Comparison of ENCODE assay signal across 37 cellular contexts in the genomic region with DNA sequence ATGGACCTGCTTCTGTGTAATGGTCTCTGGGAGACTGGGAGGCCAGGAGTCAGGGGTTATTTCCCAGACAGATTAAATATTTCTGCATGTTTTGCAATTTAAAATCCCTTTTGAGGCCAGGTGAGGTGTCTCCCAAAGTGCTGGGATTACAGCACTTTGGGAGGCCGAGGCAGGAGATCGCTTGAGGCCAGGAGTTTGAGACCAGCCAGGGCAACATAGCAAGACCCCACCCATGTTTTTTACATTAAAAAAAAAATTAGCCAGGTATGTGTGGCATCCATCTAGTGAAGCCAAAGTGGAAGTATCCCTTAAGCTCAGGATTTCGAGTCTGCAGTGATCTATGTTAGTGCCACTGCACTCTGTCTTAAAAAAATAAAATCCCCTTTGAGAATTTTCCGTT. TPM values are rescaled to one million over a fixed set of nuclear protein-coding genes. Genes with fewer than 3 reads are reported as not detected.
A peak's percentile ranks its signal among the peaks of the same experiment; 100 is the strongest.
DNase-seq lines count a peak whose midpoint lies in the region; ATAC-seq, FAIRE-seq and TF ChIP-seq lines count a peak whose summit lies in the region.
"Had no signal": no experiment of that assay in that cellular context is flagged by ENCODE, and none has a peak within 500 bp of the region (broad histone marks: within the 10 kb centered on the region; RNA-seq: fewer than 3 reads in every experiment).

No MANE protein-coding gene starts in this region.

- H3K27ac Mint-ChIP-seq in nephron progenitor cell: peak overlapping the region; percentile 24
- H3K27ac Mint-ChIP-seq: B cell; CD14-positive monocyte; CD4-positive, alpha-beta memory T cell; CD4-positive, alpha-beta T cell; CD4-positive, CD25-positive, alpha-beta regulatory T cell; CD8-positive, alpha-beta memory T cell; CD8-positive, alpha-beta T cell had no signal

- H4K20me1 ChIP-seq in HepG2 (ENCODE audit: insufficient read depth, low read length): no peaks in the 10 kb centered on the region
- no peaks in the 10 kb centered on the region for H4K20me1 ChIP-seq in K562 (replicated peaks; ENCODE audit: control insufficient read depth, insufficient read depth, low read length)
- H4K20me1 ChIP-seq: BLaER1; BLaER1 treated with 17β-estradiol and CSF1 and Interleukin-3, amounts not matched to agents 10 nM and 100 nM had no signal

- H3K9me3 Mint-ChIP-seq in nephron progenitor cell: no peaks in the 10 kb centered on the region
- H3K9me3 Mint-ChIP-seq: CD14-positive monocyte; CD4-positive, alpha-beta T cell; CD4-positive, CD25-positive, alpha-beta regulatory T cell; CD8-positive, alpha-beta memory T cell; CD8-positive, alpha-beta T cell had no signal

- H3K36me3 ChIP-seq in HepG2 (replicated peaks in 1 of 2; ENCODE audit: control insufficient read depth in 1 of 2, insufficient read depth in 2 of 2, low read length in 2 of 2): no peaks in the 10 kb centered on the region
- H3K36me3 ChIP-seq in right lobe of liver: no peaks in the 10 kb centered on the region
- peaks cover 39 to 63% of the 10 kb centered on the region in 2 experiments for H3K36me3 ChIP-seq in HEK293 (ENCODE audit: control insufficient read depth in 2 of 2, insufficient read depth in 1 of 2, low read length in 2 of 2)
- H3K36me3 ChIP-seq in K562 (ENCODE audit: control insufficient read depth, insufficient read depth, low read length): peaks cover 75% of the 10 kb centered on the region
- H3K36me3 ChIP-seq: BE2C; BLaER1; BLaER1 treated with 17β-estradiol and CSF1 and Interleukin-3, amounts not matched to agents 10 nM and 100 nM had no signal

- in situ Hi-C loops in HepG2 (cut with HindIII; ENCODE audit: extremely low pct_ligation_motif_present, low pct_unique_long_range_greater_than_20kb): no loop called here
- in situ Hi-C loops in K562 (cut with MboI): no loop called here

- no peaks in the 10 kb centered on the region for H3K4me1 Mint-ChIP-seq in nephron progenitor cell
- H3K4me1 Mint-ChIP-seq: B cell; CD14-positive monocyte; CD4-positive, alpha-beta memory T cell; CD4-positive, CD25-positive, alpha-beta regulatory T cell; CD8-positive, alpha-beta memory T cell had no signal

- CTCF ChIA-PET in HepG2 (lab: Yijun Ruan, JAX; ENCODE audit: low intra/inter-chr PET ratio, low total read pairs): no interaction called here
- CTCF ChIA-PET in HEK293 (lab: Yijun Ruan, JAX): interaction anchor here (0.9 kb wide), 1 partner anchor 301 kb away, joined by 3 read pairs; no protein-coding TSS in a partner anchor
- CTCF ChIA-PET in K562 (lab: Yijun Ruan, JAX; ENCODE audit: low intra/inter-chr PET ratio): no interaction called here

- ATAC-seq in HepG2 (no peak), right lobe of liver (no peak), K562 (no peak)
- ATAC-seq: A549; CD8-positive, alpha-beta T cell had no signal

- no peak overlapping the region for H3K4me3 Mint-ChIP-seq in nephron progenitor cell
- H3K4me3 Mint-ChIP-seq: B cell; CD14-positive monocyte; CD4-positive, alpha-beta memory T cell; CD4-positive, alpha-beta T cell; CD4-positive, CD25-positive, alpha-beta regulatory T cell; CD8-positive, alpha-beta memory T cell; CD8-positive, alpha-beta T cell had no signal

- intact Hi-C loops in HepG2 (cut with micrococcal nuclease; ENCODE audit: unreplicated experiment) (no loop called here), right lobe of liver (cut with DNase I) (no loop called here), K562 (cut with micrococcal nuclease) (no loop called here)

- no peaks in the 10 kb centered on the region for H3K9me1 ChIP-seq in K562 (ENCODE audit: control insufficient read depth, insufficient read depth, low read length)

- H3K4me2 ChIP-seq in HepG2 (ENCODE audit: low read depth, low read length) (no peak overlapping the region; the same call in 1 of the 2 replicates), K562 (ENCODE audit: insufficient read depth, low read length) (no peak overlapping the region)
- H3K4me2 ChIP-seq: A549; BLaER1; BLaER1 treated with 17β-estradiol and CSF1 and Interleukin-3, amounts not matched to agents 10 nM and 100 nM had no signal

- 32% methylated on average over 4 of the region's 4 CpGs for WGBS in HepG2 (ENCODE audit: low lambda C conversion rate)
- WGBS in right lobe of liver (ENCODE audit: insufficient coverage, low coverage, low lambda C conversion rate, missing lambda C conversion rate): 81% methylated on average over 2 of the region's 4 CpGs
- 91% methylated on average over 4 of the region's 4 CpGs for WGBS in K562 (ENCODE audit: insufficient coverage, low coverage, missing lambda C conversion rate)

- BruUV-seq in HepG2 (replicated peaks; lab: Mats Ljungman, UMichigan): no TSS peak
- BruUV-seq in K562 (replicated peaks; lab: Mats Ljungman, UMichigan): no TSS peak

- H3K4me3 ChIP-seq in HepG2 (replicated peaks in 1 of 3; ENCODE audit: insufficient read depth in 1 of 3, low read depth in 2 of 3, low read length in 3 of 3) (no peak overlapping the region), right lobe of liver (no peak overlapping the region), HEK293 (ENCODE audit: low read depth, low read length) (no peak overlapping the region), K562 (no peak overlapping the region)
- H3K4me3 ChIP-seq: A549; BLaER1; BLaER1 treated with 17β-estradiol and CSF1 and Interleukin-3, amounts not matched to agents 10 nM and 100 nM had no signal

- H3K4me1 ChIP-seq in HepG2 (ENCODE audit: insufficient read depth, low read length): 0 out of 2 replicates have a peak, but pooled peaks cover 7% of the 10 kb centered on the region
- no peaks in the 10 kb centered on the region for H3K4me1 ChIP-seq in right lobe of liver
- H3K4me1 ChIP-seq in HEK293 (ENCODE audit: control insufficient read depth, insufficient read depth, low read length): no peaks in the 10 kb centered on the region
- H3K4me1 ChIP-seq in K562 (replicated peaks in 1 of 2; ENCODE audit: control insufficient read depth in 2 of 2, insufficient read depth in 2 of 2, low read length in 2 of 2): no peaks in the 10 kb centered on the region
- H3K4me1 ChIP-seq: A549; BE2C; BLaER1; BLaER1 treated with 17β-estradiol and CSF1 and Interleukin-3, amounts not matched to agents 10 nM and 100 nM; Caco-2 had no signal

- H3K27ac ChIP-seq in HepG2 (ENCODE audit: extremely low read length, insufficient read depth, low read length) (no peak overlapping the region), right lobe of liver (no peak overlapping the region), HEK293 (ENCODE audit: extremely low read depth, low read depth, low read length) (no peak overlapping the region), K562 (ENCODE audit: extremely low read depth, low read depth, low read length) (no peak overlapping the region)
- H3K27ac ChIP-seq: 22Rv1; A549; BLaER1; BLaER1 treated with 17β-estradiol and CSF1 and Interleukin-3, amounts not matched to agents 10 nM and 100 nM; C4-2B had no signal

- H3K27me3 Mint-ChIP-seq in nephron progenitor cell (ENCODE audit: low read depth, poor library complexity): peaks cover 6% of the 10 kb centered on the region
- H3K27me3 Mint-ChIP-seq: B cell; CD4-positive, alpha-beta memory T cell; CD4-positive, alpha-beta T cell; CD4-positive, CD25-positive, alpha-beta regulatory T cell; CD8-positive, alpha-beta memory T cell had no signal

- POLR2A ChIA-PET in HepG2 (lab: Yijun Ruan, JAX): no interaction called here
- POLR2A ChIA-PET in HEK293 (lab: Yijun Ruan, JAX): interaction anchor here (1.4 kb wide), 1 partner anchor 45 kb away, joined by 3 read pairs; the partner anchor contains the start of gene ZYG11A
- POLR2A ChIA-PET in K562 (lab: Yijun Ruan, JAX): interaction anchor here (1.1 to 1.9 kb wide), 2 partner anchors 10 to 30 kb away, joined by 3 to 8 read pairs; no protein-coding TSS in a partner anchor

- TF ChIP-seq CTCF in HepG2 (CRISPR knock-in tag; IDR thresholded peaks at IDR 0.05): no peak
- TF ChIP-seq CTCF in right lobe of liver (IDR thresholded peaks at IDR 0.05): no peak
- TF ChIP-seq CTCF in HEK293 (tag by site-specific recombination; IDR thresholded peaks at IDR 0.05): no peak
- no peak for TF ChIP-seq CTCF in K562 (IDR thresholded peaks at IDR 0.05 in 2 of 3, conservative IDR thresholded peaks at IDR 0.05 in 1 of 3; ENCODE audit: insufficient read depth in 2 of 3, low read depth in 1 of 3, low read length in 3 of 3)
- TF ChIP-seq CTCF in nephron progenitor cell (IDR thresholded peaks at IDR 0.05): no peak

- no peak for FAIRE-seq in HepG2 (lab: Jason Lieb, UNC)
- no peak for FAIRE-seq in K562 (lab: Jason Lieb, UNC)
- FAIRE-seq: A549, D721Med had no signal

- no peaks in the 10 kb centered on the region; a peak in 1 of 5 replicates for H3K27me3 ChIP-seq in HepG2 (ENCODE audit: control insufficient read depth in 1 of 2, insufficient read depth in 2 of 2, low read length in 2 of 2)
- H3K27me3 ChIP-seq in right lobe of liver: no peaks in the 10 kb centered on the region
- H3K27me3 ChIP-seq in K562 (ENCODE audit: control insufficient read depth in 2 of 2, insufficient read depth in 2 of 2, low read length in 2 of 2): no peaks in the 10 kb centered on the region
- H3K27me3 ChIP-seq: BE2C; BLaER1; BLaER1 treated with 17β-estradiol and CSF1 and Interleukin-3, amounts not matched to agents 10 nM and 100 nM had no signal

- DNase-seq in HepG2 (ENCODE audit: low spot score) (no peak), right lobe of liver (no peak), K562 (ENCODE audit: extremely low read depth in 1 of 4, low spot score in 3 of 4) (no peak), nephron progenitor cell (no peak), DMS 273 (lab: John Stamatoyannopoulos, UW; ENCODE audit: unreplicated experiment) (no peak), UCSD-AML1 (lab: John Stamatoyannopoulos, UW; ENCODE audit: unreplicated experiment) (no peak), SW 1271 (lab: John Stamatoyannopoulos, UW) (no peak)
- DNase-seq: 8988T; ACHN; AML-193; BE2C; C1 segment of cervical spinal cord; Caco-2; Calu3; CD4-positive, alpha-beta memory T cell; CD4-positive, alpha-beta T cell; CD4-positive, CD25-positive, alpha-beta regulatory T cell; CD8-positive, alpha-beta memory T cell; CD8-positive, alpha-beta T cell; COR-L47; DMS 273 treated with DMSO at 0.1 percent for 48 hours; DMS153; DMS53; DMS79; DMS79 treated with DMSO at 0.1 percent for 48 hours; DND-41; EL had no signal

- H3K9ac ChIP-seq in HepG2 (ENCODE audit: insufficient read depth, low read depth, low read length) (no peak overlapping the region), K562 (ENCODE audit: insufficient read depth in 1 of 2, low read depth in 2 of 2, low read length in 2 of 2) (no peak overlapping the region)
- H3K9ac ChIP-seq: BLaER1; BLaER1 treated with 17β-estradiol and CSF1 and Interleukin-3, amounts not matched to agents 10 nM and 100 nM had no signal

- H3K79me2 ChIP-seq in HepG2 (ENCODE audit: insufficient read depth, low read length): no peaks in the 10 kb centered on the region
- no peaks in the 10 kb centered on the region for H3K79me2 ChIP-seq in K562 (ENCODE audit: control insufficient read depth, insufficient read depth, low read length)

- no peak for TF ChIP-seq POLR2A in HepG2 (IDR thresholded peaks at IDR 0.05; ENCODE audit: insufficient read depth in 1 of 2, low read depth in 2 of 2, low read length in 2 of 2)
- no peak for TF ChIP-seq POLR2A in right lobe of liver (IDR thresholded peaks at IDR 0.05)
- no peak for TF ChIP-seq POLR2A in K562 (conservative IDR thresholded peaks at IDR 0.05)

- no peak for TF ChIP-seq EP300 in HepG2 (IDR thresholded peaks at IDR 0.05; ENCODE audit: low read depth in 2 of 2, low read length in 2 of 2)
- TF ChIP-seq EP300 in HepG2 (CRISPR knock-in tag; IDR thresholded peaks at IDR 0.05; ENCODE audit: borderline replicate concordance): no peak
- TF ChIP-seq EP300 in K562 (IDR thresholded peaks at IDR 0.05; ENCODE audit: low read length): no peak

- H3K9me3 ChIP-seq in HepG2 (ENCODE audit: low read length) (no peaks in the 10 kb centered on the region), right lobe of liver (no peaks in the 10 kb centered on the region), HEK293 (ENCODE audit: control insufficient read depth, insufficient read depth, low read depth, low read length) (no peaks in the 10 kb centered on the region), K562 (replicated peaks; ENCODE audit: control insufficient read depth, insufficient read depth, low read depth, low read length) (no peaks in the 10 kb centered on the region)
- H3K9me3 ChIP-seq: A549, BE2C, Caco-2 had no signal

- no peak for TF ChIP-seq RAD21 in HepG2 (CRISPR knock-in tag; IDR thresholded peaks at IDR 0.05)
- no peak for TF ChIP-seq RAD21 in K562 (CRISPR knock-in tag; conservative IDR thresholded peaks at IDR 0.05 in 1 of 2, IDR thresholded peaks at IDR 0.05 in 1 of 2)

- H3K36me3 Mint-ChIP-seq in nephron progenitor cell (ENCODE audit: low read depth): no peaks in the 10 kb centered on the region
- H3K36me3 Mint-ChIP-seq: CD14-positive monocyte; CD4-positive, alpha-beta memory T cell; CD4-positive, CD25-positive, alpha-beta regulatory T cell; CD8-positive, alpha-beta T cell had no signal

- H2AFZ ChIP-seq in HepG2 (ENCODE audit: low read length): no peak overlapping the region
- H2AFZ ChIP-seq in K562 (ENCODE audit: low read depth, low read length): no peak overlapping the region

RNA-seq across cellular contexts. Expression of gene ECHDC2, which starts 34.1 kb away (rescaled TPM):
- 27.3 and 48.1 TPM in 2 replicates for total RNA-seq in HepG2 (2016; rRNA removed; fragmentation: Illumina TruSeq; extraction: Trizol)
- 14.4 and 15.0 TPM in 2 replicates for total RNA-seq in HepG2 (2016; cell fraction: cytosol; rRNA removed; fragmentation: Illumina TruSeq; extraction: Trizol; ENCODE audit: low read depth)
- 24.1 and 48.7 TPM in 2 replicates for total RNA-seq in HepG2 (2016; cell fraction: insoluble cytoplasmic fraction; rRNA removed; fragmentation: Illumina TruSeq; extraction: Trizol)
- total RNA-seq in HepG2 (2016; cell fraction: membrane; rRNA removed; fragmentation: Illumina TruSeq; extraction: Trizol): 27.6 and 28.1 TPM in 2 replicates
- 47.0 and 57.5 TPM in 2 replicates for total RNA-seq in HepG2 (2016; cell fraction: nucleus; rRNA removed; fragmentation: Illumina TruSeq; extraction: Trizol)
- polyA plus RNA-seq in HepG2 (2011; rRNA removed): 90.3 and 107 TPM in 2 replicates
- 28.8 and 33.6 TPM in 2 replicates for polyA plus RNA-seq in HepG2 (2011; cell fraction: cytosol; rRNA removed)
- 324 and 383 TPM in 2 replicates for polyA plus RNA-seq in HepG2 (2011; cell fraction: nucleus; rRNA removed)
- 92.3 and 94.6 TPM in 2 replicates for polyA plus RNA-seq in HepG2 (2012)
- 10.1 and 14.1 TPM in 2 replicates for polyA plus RNA-seq in HepG2 (2016; cell fraction: cytosol; fragmentation: Illumina TruSeq; extraction: Trizol; ENCODE audit: low read depth)
- 25.0 and 28.2 TPM in 2 replicates for polyA plus RNA-seq in HepG2 (2016; cell fraction: insoluble cytoplasmic fraction; fragmentation: Illumina TruSeq; extraction: Trizol; ENCODE audit: low read depth)
- polyA plus RNA-seq in HepG2 (2016; cell fraction: membrane; fragmentation: Illumina TruSeq; extraction: Trizol; ENCODE audit: low read depth): 15.4 and 18.5 TPM in 2 replicates
- polyA plus RNA-seq in HepG2 (2016; cell fraction: nucleus; fragmentation: Illumina TruSeq; extraction: Trizol; ENCODE audit: insufficient read depth, low read depth): 222 and 224 TPM in 2 replicates
- 2.4 and 35.6 TPM in 2 replicates for polyA minus RNA-seq in HepG2 (2011; rRNA and poly(A)+ RNA removed; ENCODE audit: low replicate concordance)
- 5.5 and 7.3 TPM in 2 replicates for polyA minus RNA-seq in HepG2 (2011; cell fraction: cytosol; rRNA and poly(A)+ RNA removed)
- polyA minus RNA-seq in HepG2 (2011; cell fraction: nucleus; rRNA and poly(A)+ RNA removed): 75.6 and 105 TPM in 2 replicates
- total RNA-seq in right lobe of liver: 100 to 1,000 TPM; 167 to 856 (median 390) TPM
- 2.1 and 2.8 TPM in 2 replicates for total RNA-seq in K562 (2011; cell fraction: chromatin; rRNA removed; ENCODE audit: low replicate concordance)
- total RNA-seq in K562 (2011; cell fraction: nucleolus; rRNA removed): 0.83 and 1.8 TPM in 2 replicates
- 0.51 and 1.7 TPM in 2 replicates for total RNA-seq in K562 (2011; cell fraction: nucleoplasm; rRNA removed)
- not detected in 2 replicates for total RNA-seq in K562 (2014; rRNA removed)
- 0.38 TPM in 1 of 2 replicates, not detected in the other for total RNA-seq in K562 (2014; rRNA removed; fragmentation: Illumina TruSeq; extraction: Trizol)
- 0.26 and 0.29 TPM in 2 replicates for total RNA-seq in K562 (2015; rRNA removed; fragmentation: Illumina TruSeq; extraction: Trizol)
- 0.69 and 1.5 TPM in 2 replicates for total RNA-seq in K562 (2021)
- 0.38 and 0.74 TPM in 2 replicates for polyA plus RNA-seq in K562 (2011; rRNA removed)
- 0.12 and 0.50 TPM in 2 replicates for polyA plus RNA-seq in K562 (2011; cell fraction: cytosol; rRNA removed)
- 1.1 and 1.6 TPM in 2 replicates for polyA plus RNA-seq in K562 (2011; cell fraction: nucleus; rRNA removed)
- 5.6 and 5.9 TPM in 2 replicates for polyA plus RNA-seq in K562 (2012)
- 0.17 TPM in 1 of 2 replicates, not detected in the other for polyA plus RNA-seq in K562 (2014; fragmentation: Illumina TruSeq; extraction: Trizol)
- polyA plus RNA-seq in K562 (2014; fragmentation: Nextera tagmentation; extraction: Ambion mirVana): 1 to 10 TPM; 2.0 to 2.6 TPM
- polyA plus RNA-seq in K562 (2014; rRNA removed): 0.12 and 1.3 TPM in 2 replicates
- 0.30 TPM in 1 of 2 replicates, not detected in the other for polyA minus RNA-seq in K562 (2011; rRNA and poly(A)+ RNA removed)
- polyA minus RNA-seq in K562 (2011; cell fraction: cytosol; rRNA and poly(A)+ RNA removed): not detected in 2 replicates
- 0.13 and 1.3 TPM in 2 replicates for polyA minus RNA-seq in K562 (2011; cell fraction: nucleus; rRNA and poly(A)+ RNA removed)
- total RNA-seq: A172 had no signal

RNA-seq across cellular contexts. Expression of gene SCP2, which starts 39.6 kb away (rescaled TPM):
- total RNA-seq in HepG2 (2016; rRNA removed; fragmentation: Illumina TruSeq; extraction: Trizol) (133 and 215 TPM in 2 replicates), right lobe of liver (100 to 1,000 TPM; 207 to 885 (median 634) TPM), K562 (2014; rRNA removed) (57.7 and 63.8 TPM in 2 replicates), K562 (2014; rRNA removed; fragmentation: Illumina TruSeq; extraction: Trizol) (135 and 151 TPM in 2 replicates), K562 (2015; rRNA removed; fragmentation: Illumina TruSeq; extraction: Trizol) (110 and 116 TPM in 2 replicates), K562 (2021) (71.0 and 73.6 TPM in 2 replicates)
- 13.3 and 15.9 TPM in 2 replicates for total RNA-seq in HepG2 (2016; cell fraction: cytosol; rRNA removed; fragmentation: Illumina TruSeq; extraction: Trizol; ENCODE audit: low read depth)
- total RNA-seq in HepG2 (2016; cell fraction: insoluble cytoplasmic fraction; rRNA removed; fragmentation: Illumina TruSeq; extraction: Trizol): 133 and 225 TPM in 2 replicates
- total RNA-seq in HepG2 (2016; cell fraction: membrane; rRNA removed; fragmentation: Illumina TruSeq; extraction: Trizol): 33.4 and 38.1 TPM in 2 replicates
- total RNA-seq in HepG2 (2016; cell fraction: nucleus; rRNA removed; fragmentation: Illumina TruSeq; extraction: Trizol): 54.5 and 57.0 TPM in 2 replicates
- polyA plus RNA-seq in HepG2 (2011; rRNA removed) (45.6 and 59.0 TPM in 2 replicates), K562 (2011; rRNA removed) (76.7 and 84.5 TPM in 2 replicates), K562 (2014; fragmentation: Illumina TruSeq; extraction: Trizol) (101 and 106 TPM in 2 replicates), K562 (2014; fragmentation: Nextera tagmentation; extraction: Ambion mirVana) (100 to 1,000 TPM; 197 to 258 TPM), K562 (2014; rRNA removed) (78.7 and 81.8 TPM in 2 replicates)
- polyA plus RNA-seq in HepG2 (2011; cell fraction: cytosol; rRNA removed): 21.7 and 41.8 TPM in 2 replicates
- polyA plus RNA-seq in HepG2 (2011; cell fraction: nucleus; rRNA removed): 11.2 and 21.2 TPM in 2 replicates
- polyA plus RNA-seq in HepG2 (2012): 88.5 and 194 TPM in 2 replicates
- polyA plus RNA-seq in HepG2 (2016; cell fraction: cytosol; fragmentation: Illumina TruSeq; extraction: Trizol; ENCODE audit: low read depth): 12.4 and 13.4 TPM in 2 replicates
- 220 and 248 TPM in 2 replicates for polyA plus RNA-seq in HepG2 (2016; cell fraction: insoluble cytoplasmic fraction; fragmentation: Illumina TruSeq; extraction: Trizol; ENCODE audit: low read depth)
- polyA plus RNA-seq in HepG2 (2016; cell fraction: membrane; fragmentation: Illumina TruSeq; extraction: Trizol; ENCODE audit: low read depth): 28.4 and 29.4 TPM in 2 replicates
- 75.9 and 81.4 TPM in 2 replicates for polyA plus RNA-seq in HepG2 (2016; cell fraction: nucleus; fragmentation: Illumina TruSeq; extraction: Trizol; ENCODE audit: insufficient read depth, low read depth)
- 12.4 and 19.8 TPM in 2 replicates for polyA minus RNA-seq in HepG2 (2011; rRNA and poly(A)+ RNA removed; ENCODE audit: low replicate concordance)
- polyA minus RNA-seq in HepG2 (2011; cell fraction: cytosol; rRNA and poly(A)+ RNA removed): 30.3 and 35.0 TPM in 2 replicates
- polyA minus RNA-seq in HepG2 (2011; cell fraction: nucleus; rRNA and poly(A)+ RNA removed): 32.4 and 42.5 TPM in 2 replicates
- total RNA-seq in K562 (2011; cell fraction: chromatin; rRNA removed; ENCODE audit: low replicate concordance): 29.9 and 35.2 TPM in 2 replicates
- total RNA-seq in K562 (2011; cell fraction: nucleolus; rRNA removed): 7.8 and 8.3 TPM in 2 replicates
- 15.8 and 32.7 TPM in 2 replicates for total RNA-seq in K562 (2011; cell fraction: nucleoplasm; rRNA removed)
- polyA plus RNA-seq in K562 (2011; cell fraction: cytosol; rRNA removed): 14.6 and 36.1 TPM in 2 replicates
- 24.8 and 39.1 TPM in 2 replicates for polyA plus RNA-seq in K562 (2011; cell fraction: nucleus; rRNA removed)
- polyA plus RNA-seq in K562 (2012): 78.8 and 97.2 TPM in 2 replicates
- polyA minus RNA-seq in K562 (2011; rRNA and poly(A)+ RNA removed): 59.6 and 66.7 TPM in 2 replicates
- polyA minus RNA-seq in K562 (2011; cell fraction: cytosol; rRNA and poly(A)+ RNA removed): 24.9 and 31.2 TPM in 2 replicates
- polyA minus RNA-seq in K562 (2011; cell fraction: nucleus; rRNA and poly(A)+ RNA removed): 10.0 and 22.5 TPM in 2 replicates

RNA-seq across cellular contexts. Expression of gene ZYG11A, which starts 44.9 kb away (rescaled TPM):
- total RNA-seq in HepG2 (2016; rRNA removed; fragmentation: Illumina TruSeq; extraction: Trizol) (not detected in 2 replicates), right lobe of liver (1 to 10 TPM in 3 of 6 experiments, under 1 TPM in 3; 0.22 to 1.5 (median 1.0) TPM), K562 (2014; rRNA removed) (11.9 and 15.1 TPM in 2 replicates), K562 (2014; rRNA removed; fragmentation: Illumina TruSeq; extraction: Trizol) (21.9 and 23.8 TPM in 2 replicates), K562 (2015; rRNA removed; fragmentation: Illumina TruSeq; extraction: Trizol) (19.4 and 20.0 TPM in 2 replicates), K562 (2021) (18.7 and 19.6 TPM in 2 replicates)
- total RNA-seq in HepG2 (2016; cell fraction: cytosol; rRNA removed; fragmentation: Illumina TruSeq; extraction: Trizol; ENCODE audit: low read depth): not detected in 2 replicates
- not detected in 2 replicates for total RNA-seq in HepG2 (2016; cell fraction: insoluble cytoplasmic fraction; rRNA removed; fragmentation: Illumina TruSeq; extraction: Trizol)
- total RNA-seq in HepG2 (2016; cell fraction: membrane; rRNA removed; fragmentation: Illumina TruSeq; extraction: Trizol): not detected in 2 replicates
- total RNA-seq in HepG2 (2016; cell fraction: nucleus; rRNA removed; fragmentation: Illumina TruSeq; extraction: Trizol): not detected in 2 replicates
- polyA plus RNA-seq in HepG2 (2011; rRNA removed) (not detected in 2 replicates), K562 (2011; rRNA removed) (16.0 and 17.5 TPM in 2 replicates), K562 (2014; fragmentation: Illumina TruSeq; extraction: Trizol) (12.2 and 13.5 TPM in 2 replicates), K562 (2014; fragmentation: Nextera tagmentation; extraction: Ambion mirVana) (1 to 10 TPM; 4.5 to 4.6 TPM), K562 (2014; rRNA removed) (13.9 and 14.0 TPM in 2 replicates)
- polyA plus RNA-seq in HepG2 (2011; cell fraction: cytosol; rRNA removed): not detected in 2 replicates
- polyA plus RNA-seq in HepG2 (2011; cell fraction: nucleus; rRNA removed): not detected in 2 replicates
- polyA plus RNA-seq in HepG2 (2012): 0.09 TPM in 1 of 2 replicates, not detected in the other
- not detected in 2 replicates for polyA plus RNA-seq in HepG2 (2016; cell fraction: cytosol; fragmentation: Illumina TruSeq; extraction: Trizol; ENCODE audit: low read depth)
- polyA plus RNA-seq in HepG2 (2016; cell fraction: insoluble cytoplasmic fraction; fragmentation: Illumina TruSeq; extraction: Trizol; ENCODE audit: low read depth): not detected in 2 replicates
- not detected in 2 replicates for polyA plus RNA-seq in HepG2 (2016; cell fraction: membrane; fragmentation: Illumina TruSeq; extraction: Trizol; ENCODE audit: low read depth)
- not detected in 2 replicates for polyA plus RNA-seq in HepG2 (2016; cell fraction: nucleus; fragmentation: Illumina TruSeq; extraction: Trizol; ENCODE audit: insufficient read depth, low read depth)
- 24.6 TPM in 1 of 2 replicates, not detected in the other for polyA minus RNA-seq in HepG2 (2011; rRNA and poly(A)+ RNA removed; ENCODE audit: low replicate concordance)
- polyA minus RNA-seq in HepG2 (2011; cell fraction: cytosol; rRNA and poly(A)+ RNA removed): not detected in 2 replicates
- not detected in 2 replicates for polyA minus RNA-seq in HepG2 (2011; cell fraction: nucleus; rRNA and poly(A)+ RNA removed)
- total RNA-seq in K562 (2011; cell fraction: chromatin; rRNA removed; ENCODE audit: low replicate concordance): 80.8 and 104 TPM in 2 replicates
- 43.0 and 46.7 TPM in 2 replicates for total RNA-seq in K562 (2011; cell fraction: nucleolus; rRNA removed)
- 58.7 and 68.0 TPM in 2 replicates for total RNA-seq in K562 (2011; cell fraction: nucleoplasm; rRNA removed)
- 5.6 and 7.8 TPM in 2 replicates for polyA plus RNA-seq in K562 (2011; cell fraction: cytosol; rRNA removed)
- polyA plus RNA-seq in K562 (2011; cell fraction: nucleus; rRNA removed): 40.2 and 44.9 TPM in 2 replicates
- 6.0 and 8.1 TPM in 2 replicates for polyA plus RNA-seq in K562 (2012)
- polyA minus RNA-seq in K562 (2011; rRNA and poly(A)+ RNA removed): 32.6 and 34.6 TPM in 2 replicates
- polyA minus RNA-seq in K562 (2011; cell fraction: cytosol; rRNA and poly(A)+ RNA removed): 11.2 and 12.4 TPM in 2 replicates
- polyA minus RNA-seq in K562 (2011; cell fraction: nucleus; rRNA and poly(A)+ RNA removed): 31.5 and 47.0 TPM in 2 replicates
- total RNA-seq: Calu3; CD4-positive, alpha-beta memory T cell had no signal
- polyA plus RNA-seq: CD14-positive monocyte; CD4-positive, CD25-positive, alpha-beta regulatory T cell; CD8-positive, alpha-beta memory T cell had no signal

Comparison
In these comparisons a context has a peak if more than half of its experiments do, and no peak if none do; other contexts are left out.
1. RNA of gene ECHDC2, which starts 34.1 kb away (total RNA-seq): 167 to 856 TPM in right lobe of liver and 14.4 to 57.5 TPM in HepG2; 0.26 to 2.8 TPM in K562; every median in the first group is over 4 times any median in the second.
2. RNA of gene ZYG11A, which starts 44.9 kb away (total RNA-seq): 11.9 to 104 TPM in K562; 0.22 to 1.5 TPM in right lobe of liver and not detected in HepG2; every median in the first group is over 4 times any median in the second.
3. Of the 241 proteins assayed by ChIP-seq in both HepG2 and K562: peak only in HepG2: none; only in K562: none; in both: ZNF121; in neither: 240.